In the genomic region with DNA sequence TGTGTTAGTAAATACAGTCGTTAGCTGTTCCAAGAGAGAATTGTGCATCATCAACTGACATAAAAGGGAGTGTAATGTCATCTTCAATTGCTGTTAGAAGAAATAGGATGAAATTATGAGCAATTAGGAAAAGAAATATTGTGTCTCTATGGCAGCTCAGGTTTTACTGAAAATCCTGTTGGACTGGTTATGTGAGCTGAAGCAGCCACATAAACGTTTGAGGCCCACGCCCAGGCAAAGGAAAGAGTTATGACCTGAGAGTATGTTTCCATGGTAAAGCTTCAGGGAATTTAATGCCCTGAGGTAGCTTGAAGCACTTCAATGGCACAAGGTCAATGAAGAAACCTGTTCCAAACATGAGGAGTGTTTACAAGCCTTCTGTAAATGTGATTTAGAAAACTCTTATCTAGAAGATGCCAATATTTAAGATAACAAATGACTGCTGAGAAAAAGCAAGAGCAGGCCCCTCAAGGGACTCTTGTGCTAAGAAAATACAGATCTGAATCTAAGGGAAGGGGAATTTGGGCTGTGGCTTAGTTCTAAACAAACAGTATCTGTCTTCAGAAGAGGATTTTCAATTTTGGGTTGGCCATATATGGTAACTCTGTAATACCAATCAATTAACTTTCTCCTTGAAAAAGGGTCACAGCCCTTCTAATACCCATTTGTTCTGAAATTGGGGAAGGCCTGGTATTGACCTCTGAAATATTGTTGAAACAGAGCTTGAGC, we compare ENCODE assay signal across 15 cellular contexts.
DNase-seq lines count a peak whose midpoint lies in the region; ATAC-seq and TF ChIP-seq lines count a peak whose summit lies in the region.
"Had no signal": no experiment of that assay in that cellular context is flagged by ENCODE, and none has a peak within 500 bp of the region (broad histone marks: within the 10 kb centered on the region; RNA-seq: fewer than 3 reads in every experiment).

No MANE protein-coding gene starts in this region.

- H3F3A ChIP-seq in smooth muscle cell (ENCODE audit: low read depth), result no peaks in the 10 kb centered on the region

- H3K27ac ChIP-seq in smooth muscle cell (ENCODE audit: low read depth), result peak overlapping the region; percentile 85
- no peak overlapping the region for H3K27ac ChIP-seq in substantia nigra (ENCODE audit: low read depth, low read length, poor library complexity, severe bottlenecking)

- no peaks in the 10 kb centered on the region for H4K20me1 ChIP-seq in smooth muscle cell (ENCODE audit: low read depth)

- H3K4me1 Mint-ChIP-seq in stimulated activated naive B cell treated with anti-CD40 and anti-IgM and Interleukin-4, amounts not matched to agents 10 μg/mL and 1 μg/mL and 100 μg/mL, for 72 hours, result no peaks in the 10 kb centered on the region
- no peaks in the 10 kb centered on the region for H3K4me1 Mint-ChIP-seq in T-helper 2 cell treated with Interferon-gamma antibody and Interleukin-4, amounts not matched to agents 5 μg/mL and 100 μg/mL, for 36 hours (ENCODE audit: low read depth)
- H3K4me1 Mint-ChIP-seq: CD4-positive, alpha-beta memory T cell; neural crest cell had no signal

- no peak for TF ChIP-seq CTCF in smooth muscle cell (IDR thresholded peaks at IDR 0.05; ENCODE audit: borderline replicate concordance, insufficient read depth, poor library complexity, severe bottlenecking)

- no peaks in the 10 kb centered on the region for H3K27me3 Mint-ChIP-seq in stimulated activated naive B cell treated with anti-CD40 and anti-IgM and Interleukin-4, amounts not matched to agents 10 μg/mL and 1 μg/mL and 100 μg/mL, for 72 hours
- H3K27me3 Mint-ChIP-seq in T-helper 2 cell treated with Interferon-gamma antibody and Interleukin-4, amounts not matched to agents 5 μg/mL and 100 μg/mL, for 36 hours (ENCODE audit: low read depth), result no peaks in the 10 kb centered on the region
- H3K27me3 Mint-ChIP-seq: CD4-positive, alpha-beta memory T cell had no signal

- H3K4me2 ChIP-seq in smooth muscle cell, result peak overlapping the region; percentile 18
- H3K4me2 ChIP-seq: SK-N-SH had no signal

- H3K4me3 ChIP-seq in smooth muscle cell, result no peak overlapping the region

- 50% methylated on average over 3 of the region's 3 CpGs for WGBS in smooth muscle cell (ENCODE audit: low lambda C conversion rate)

- no peaks in the 10 kb centered on the region for H3K36me3 ChIP-seq in smooth muscle cell (ENCODE audit: low read depth)

- H3K27ac Mint-ChIP-seq in stimulated activated naive B cell treated with anti-CD40 and anti-IgM and Interleukin-4, amounts not matched to agents 10 μg/mL and 1 μg/mL and 100 μg/mL, for 72 hours, result no peak overlapping the region
- H3K27ac Mint-ChIP-seq in T-helper 2 cell treated with Interferon-gamma antibody and Interleukin-4, amounts not matched to agents 5 μg/mL and 100 μg/mL, for 36 hours, result no peak overlapping the region
- H3K27ac Mint-ChIP-seq: CD4-positive, alpha-beta memory T cell had no signal

- peak; percentile 56 for ATAC-seq in GM19025 (IDR thresholded peaks at IDR 0.05; ENCODE audit: low read depth, unreplicated experiment)
- peak; percentile 96 for ATAC-seq in esophagus mucosa
- ATAC-seq in stimulated activated naive B cell treated with anti-CD40 and anti-IgM and Interleukin-4, amounts not matched to agents 10 μg/mL and 1 μg/mL and 100 μg/mL, for 72 hours (replicated peaks), result no peak
- ATAC-seq: activated CD4-positive, CD25-positive, alpha-beta regulatory T cell treated with anti-CD3 and anti-CD28 coated beads, Interleukin-2, amount 50 U/mL, for 24 hours had no signal

- peaks cover 0 to 2% of the 10 kb centered on the region in 2 donors for H3K9me3 Mint-ChIP-seq in stimulated activated naive B cell treated with anti-CD40 and anti-IgM and Interleukin-4, amounts not matched to agents 10 μg/mL and 1 μg/mL and 100 μg/mL, for 72 hours
- H3K9me3 Mint-ChIP-seq in T-helper 2 cell treated with Interferon-gamma antibody and Interleukin-4, amounts not matched to agents 5 μg/mL and 100 μg/mL, for 36 hours, result no peaks in the 10 kb centered on the region
- H3K9me3 Mint-ChIP-seq: neural crest cell had no signal

- peak; percentile 41 for DNase-seq in NCI-H2227 treated with DMSO at 0.1 percent for 48 hours (lab: John Stamatoyannopoulos, UW)
- DNase-seq in smooth muscle cell (lab: John Stamatoyannopoulos, UW; ENCODE audit: unreplicated experiment), result no peak
- no peak for DNase-seq in stimulated activated naive B cell treated with anti-CD40 and anti-IgM and Interleukin-4, amounts not matched to agents 10 μg/mL and 1 μg/mL and 100 μg/mL, for 72 hours
- DNase-seq in substantia nigra (lab: John Stamatoyannopoulos, UW), result no peak
- no peak for DNase-seq in iPS-NIHi11 (ENCODE audit: low spot score)
- no peak for DNase-seq in T-helper 2 cell treated with Interferon-gamma antibody and Interleukin-4, amounts not matched to agents 5 μg/mL and 100 μg/mL, for 36 hours (ENCODE audit: low spot score)
- DNase-seq: CD4-positive, alpha-beta memory T cell; Karpas-422; kidney; NCI-H226; SK-N-SH had no signal

- H3K27me3 ChIP-seq in smooth muscle cell (ENCODE audit: low read depth), result no peaks in the 10 kb centered on the region

- no peaks in the 10 kb centered on the region for H3K79me2 ChIP-seq in smooth muscle cell (ENCODE audit: low read depth)

- H3K36me3 Mint-ChIP-seq in stimulated activated naive B cell treated with anti-CD40 and anti-IgM and Interleukin-4, amounts not matched to agents 10 μg/mL and 1 μg/mL and 100 μg/mL, for 72 hours, result no peaks in the 10 kb centered on the region
- H3K36me3 Mint-ChIP-seq in T-helper 2 cell treated with Interferon-gamma antibody and Interleukin-4, amounts not matched to agents 5 μg/mL and 100 μg/mL, for 36 hours (ENCODE audit: low read depth), result no peaks in the 10 kb centered on the region
- H3K36me3 Mint-ChIP-seq: CD4-positive, alpha-beta memory T cell had no signal

- H2AFZ ChIP-seq in smooth muscle cell (ENCODE audit: low read depth), result no peak overlapping the region

- no peaks in the 10 kb centered on the region for H3K4me1 ChIP-seq in smooth muscle cell (ENCODE audit: low read depth)

- H3K9ac ChIP-seq in smooth muscle cell (ENCODE audit: low read depth), result peak overlapping the region; percentile 52
- H3K9ac ChIP-seq: SK-N-SH had no signal

- no peak overlapping the region for H3K4me3 Mint-ChIP-seq in stimulated activated naive B cell treated with anti-CD40 and anti-IgM and Interleukin-4, amounts not matched to agents 10 μg/mL and 1 μg/mL and 100 μg/mL, for 72 hours
- H3K4me3 Mint-ChIP-seq in T-helper 2 cell treated with Interferon-gamma antibody and Interleukin-4, amounts not matched to agents 5 μg/mL and 100 μg/mL, for 36 hours, result no peak overlapping the region
- H3K4me3 Mint-ChIP-seq: CD4-positive, alpha-beta memory T cell; neural crest cell had no signal

- H3K9me3 ChIP-seq in smooth muscle cell (replicated peaks; ENCODE audit: low read depth), result no peaks in the 10 kb centered on the region
- H3K9me3 ChIP-seq: SK-N-SH had no signal

Comparison
In these comparisons a context has a peak if more than half of its experiments do, and no peak if none do; other contexts are left out.
1. ATAC-seq: peak in GM19025 (single experiment) and esophagus mucosa (single experiment); none in stimulated activated naive B cell treated with anti-CD40 and anti-IgM and Interleukin-4, amounts not matched to agents 10 μg/mL and 1 μg/mL and 100 μg/mL, for 72 hours (0 of 2).